In genomic region chr4:89681219-89681618, GRCh38 we compare ENCODE assay signal across 1 cellular context.
A peak's percentile ranks its signal among the peaks of the same experiment; 100 is the strongest.
TF ChIP-seq lines count a peak whose summit lies in the region.

No MANE protein-coding gene starts in this region.

TF ChIP-seq in GM23338, 12 proteins besides CTCF, POLR2A, EP300 and RAD21 (continued from another document):
- TF ChIP-seq ETS1 (IDR thresholded peaks at IDR 0.05) (0 out of 2 replicates have a peak, but pooled peaks have one; percentile 28), STAT1 (IDR thresholded peaks at IDR 0.05; ENCODE audit: unreplicated experiment) (no peak), POLR2AphosphoS5 (IDR thresholded peaks at IDR 0.05; ENCODE audit: low read depth) (peak; percentile 91)
